Comparison of ENCODE assay signal across 11 cellular contexts in the genomic region with DNA sequence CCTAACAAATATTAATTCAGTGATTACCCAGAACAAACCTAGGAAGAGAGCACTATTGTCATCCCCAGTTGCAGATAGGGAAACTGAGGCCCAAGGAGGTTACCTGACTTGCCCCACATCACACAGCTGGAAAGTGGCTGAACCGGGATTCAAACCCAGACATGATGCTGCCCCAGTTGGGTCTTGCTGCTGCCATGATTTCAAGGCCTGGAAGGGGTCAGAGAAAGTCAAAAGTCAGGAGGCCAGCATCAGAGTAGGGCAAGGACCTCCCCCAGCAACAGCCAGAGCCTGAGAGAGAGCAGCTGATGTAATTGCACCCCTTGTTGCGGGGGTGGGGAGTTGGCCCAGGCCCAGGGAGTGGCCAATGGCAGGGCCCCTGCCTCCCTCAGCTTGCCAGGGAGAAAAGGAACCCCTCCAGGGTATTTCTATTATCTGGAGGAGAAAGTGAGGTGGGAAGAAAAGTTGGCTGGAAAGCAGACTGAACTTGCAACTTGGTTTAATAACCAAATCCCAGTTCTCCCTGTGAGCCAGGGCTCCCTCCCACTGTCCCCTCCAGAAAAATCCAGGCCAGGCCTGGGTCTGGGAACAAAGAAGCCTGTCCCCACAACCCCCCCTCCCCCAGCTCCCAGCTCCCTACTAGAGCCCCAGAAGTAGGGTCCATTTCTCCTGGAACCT.
A peak's percentile ranks its signal among the peaks of the same experiment; 100 is the strongest.
DNase-seq lines count a peak whose midpoint lies in the region; ATAC-seq and TF ChIP-seq lines count a peak whose summit lies in the region.
"Had no signal": no experiment of that assay in that cellular context is flagged by ENCODE, and none has a peak within 500 bp of the region (broad histone marks: within the 10 kb centered on the region; RNA-seq: fewer than 3 reads in every experiment).

No MANE protein-coding gene starts in this region.

- no peak overlapping the region for H3K4me3 ChIP-seq in liver (ENCODE audit: low read depth in 1 of 3, low read length in 3 of 3)
- H3K4me3 ChIP-seq: adrenal gland had no signal

- TF ChIP-seq RAD21 in liver (IDR thresholded peaks at IDR 0.05) = no peak

- no peak overlapping the region for H3K9ac ChIP-seq in liver (ENCODE audit: low read depth in 1 of 2, low read length in 2 of 2)

- TF ChIP-seq CTCF in liver (IDR thresholded peaks at IDR 0.05; ENCODE audit: low read depth, low read length, missing input control) = no peak

- H3K9me3 Mint-ChIP-seq in stimulated activated naive CD8-positive, alpha-beta T cell treated with anti-CD3 and anti-CD28 coated beads, Interleukin-15, amount 100 ng/mL, for 72 hours = no peaks in the 10 kb centered on the region
- H3K9me3 Mint-ChIP-seq: stimulated activated naive CD8-positive, alpha-beta T cell treated with anti-CD3 and anti-CD28 coated beads, Interleukin-15, Interleukin-2, amounts not matched to agents 100 ng/mL and 50 ng/mL, for 24 hours had no signal

- peak in 1 of 2 donors; percentile 23 for DNase-seq in stimulated activated naive CD8-positive, alpha-beta T cell treated with anti-CD3 and anti-CD28 coated beads, Interleukin-15, amount 100 ng/mL, for 72 hours
- no peak for DNase-seq in stimulated activated naive CD8-positive, alpha-beta T cell treated with anti-CD3 and anti-CD28 coated beads, Interleukin-15, Interleukin-2, amounts not matched to agents 100 U/mL and 50 U/mL, for 24 hours
- no peak for DNase-seq in activated effector memory CD4-positive, alpha-beta T cell treated with anti-CD3 and anti-CD28 coated beads, Interleukin-2, amount 50 U/mL, for 16 hours
- DNase-seq in occipital lobe (lab: John Stamatoyannopoulos, UW) = no peak
- DNase-seq: activated CD4-positive, CD25-positive, alpha-beta regulatory T cell treated with anti-CD3 and anti-CD28 coated beads, Interleukin-2, amount 50 U/mL, for 72 hours had no signal

- WGBS in liver = 81% methylated on average over 2 of the region's 2 CpGs

- no peaks in the 10 kb centered on the region for H3K27me3 ChIP-seq in liver (ENCODE audit: control insufficient read depth in 4 of 4, insufficient read depth in 4 of 4, low read length in 3 of 4)
- H3K27me3 ChIP-seq: adrenal gland had no signal

- no peaks in the 10 kb centered on the region for H3K9me3 ChIP-seq in liver (ENCODE audit: control insufficient read depth in 4 of 4, low read length in 3 of 4)
- H3K9me3 ChIP-seq: adrenal gland had no signal

- H3K36me3 ChIP-seq in liver (ENCODE audit: control insufficient read depth in 4 of 4, insufficient read depth in 3 of 4, low read depth in 1 of 4, low read length in 3 of 4) = no peaks in the 10 kb centered on the region
- H3K36me3 ChIP-seq: adrenal gland had no signal

- peak overlapping the region; percentile 61 for H3K27ac ChIP-seq in cingulate gyrus (ENCODE audit: low read depth, low read length)
- no peak overlapping the region for H3K27ac ChIP-seq in liver (ENCODE audit: low read depth in 1 of 2, low read length in 2 of 2)

- H3K27ac Mint-ChIP-seq in stimulated activated naive CD8-positive, alpha-beta T cell treated with anti-CD3 and anti-CD28 coated beads, Interleukin-15, amount 100 ng/mL, for 72 hours = no peak overlapping the region
- H3K27ac Mint-ChIP-seq: stimulated activated naive CD8-positive, alpha-beta T cell treated with anti-CD3 and anti-CD28 coated beads, Interleukin-15, Interleukin-2, amounts not matched to agents 100 ng/mL and 50 ng/mL, for 24 hours had no signal

- no peak overlapping the region for H3K4me3 Mint-ChIP-seq in stimulated activated naive CD8-positive, alpha-beta T cell treated with anti-CD3 and anti-CD28 coated beads, Interleukin-15, amount 100 ng/mL, for 72 hours
- H3K4me3 Mint-ChIP-seq: stimulated activated naive CD8-positive, alpha-beta T cell treated with anti-CD3 and anti-CD28 coated beads, Interleukin-15, Interleukin-2, amounts not matched to agents 100 ng/mL and 50 ng/mL, for 24 hours had no signal

- H3K4me1 Mint-ChIP-seq in stimulated activated naive CD8-positive, alpha-beta T cell treated with anti-CD3 and anti-CD28 coated beads, Interleukin-15, amount 100 ng/mL, for 72 hours = peaks cover 6% of the 10 kb centered on the region

- H3K27me3 Mint-ChIP-seq in stimulated activated naive CD8-positive, alpha-beta T cell treated with anti-CD3 and anti-CD28 coated beads, Interleukin-15, amount 100 ng/mL, for 72 hours = peaks cover 9% of the 10 kb centered on the region

- peak; percentile 56 for ATAC-seq in stimulated activated naive CD8-positive, alpha-beta T cell treated with anti-CD3 and anti-CD28 coated beads, Interleukin-15, amount 100 ng/mL, for 72 hours
- no peak for ATAC-seq in stimulated activated naive CD8-positive, alpha-beta T cell treated with anti-CD3 and anti-CD28 coated beads, Interleukin-15, Interleukin-2, amounts not matched to agents 100 U/mL and 50 U/mL, for 24 hours
- ATAC-seq in HG03159 (IDR thresholded peaks at IDR 0.05; ENCODE audit: unreplicated experiment) (no peak), GM21367 (IDR thresholded peaks at IDR 0.05; ENCODE audit: unreplicated experiment) (no peak)

- peaks cover 5 to 19% (median 12%) of the 10 kb centered on the region in 4 donors for H3K4me1 ChIP-seq in liver (ENCODE audit: control insufficient read depth in 4 of 4, insufficient read depth in 4 of 4, low read length in 3 of 4)

TF ChIP-seq in liver, 16 proteins besides CTCF, POLR2A, EP300 and RAD21:
- TF ChIP-seq HNF4A (conservative IDR thresholded peaks at IDR 0.05) (no peak), JUND (IDR thresholded peaks at IDR 0.05) (peak in 1 of 2 donors; percentile 6), YY1 (IDR thresholded peaks at IDR 0.05) (no peak), TAF1 (conservative IDR thresholded peaks at IDR 0.05) (no peak), GABPA (IDR thresholded peaks at IDR 0.05 in 1 of 2, conservative IDR thresholded peaks at IDR 0.05 in 1 of 2) (no peak), RXRA (IDR thresholded peaks at IDR 0.05) (no peak), NR2F2 (IDR thresholded peaks at IDR 0.05) (peak; percentile 28)
- TF ChIP-seq, protein P1, sequence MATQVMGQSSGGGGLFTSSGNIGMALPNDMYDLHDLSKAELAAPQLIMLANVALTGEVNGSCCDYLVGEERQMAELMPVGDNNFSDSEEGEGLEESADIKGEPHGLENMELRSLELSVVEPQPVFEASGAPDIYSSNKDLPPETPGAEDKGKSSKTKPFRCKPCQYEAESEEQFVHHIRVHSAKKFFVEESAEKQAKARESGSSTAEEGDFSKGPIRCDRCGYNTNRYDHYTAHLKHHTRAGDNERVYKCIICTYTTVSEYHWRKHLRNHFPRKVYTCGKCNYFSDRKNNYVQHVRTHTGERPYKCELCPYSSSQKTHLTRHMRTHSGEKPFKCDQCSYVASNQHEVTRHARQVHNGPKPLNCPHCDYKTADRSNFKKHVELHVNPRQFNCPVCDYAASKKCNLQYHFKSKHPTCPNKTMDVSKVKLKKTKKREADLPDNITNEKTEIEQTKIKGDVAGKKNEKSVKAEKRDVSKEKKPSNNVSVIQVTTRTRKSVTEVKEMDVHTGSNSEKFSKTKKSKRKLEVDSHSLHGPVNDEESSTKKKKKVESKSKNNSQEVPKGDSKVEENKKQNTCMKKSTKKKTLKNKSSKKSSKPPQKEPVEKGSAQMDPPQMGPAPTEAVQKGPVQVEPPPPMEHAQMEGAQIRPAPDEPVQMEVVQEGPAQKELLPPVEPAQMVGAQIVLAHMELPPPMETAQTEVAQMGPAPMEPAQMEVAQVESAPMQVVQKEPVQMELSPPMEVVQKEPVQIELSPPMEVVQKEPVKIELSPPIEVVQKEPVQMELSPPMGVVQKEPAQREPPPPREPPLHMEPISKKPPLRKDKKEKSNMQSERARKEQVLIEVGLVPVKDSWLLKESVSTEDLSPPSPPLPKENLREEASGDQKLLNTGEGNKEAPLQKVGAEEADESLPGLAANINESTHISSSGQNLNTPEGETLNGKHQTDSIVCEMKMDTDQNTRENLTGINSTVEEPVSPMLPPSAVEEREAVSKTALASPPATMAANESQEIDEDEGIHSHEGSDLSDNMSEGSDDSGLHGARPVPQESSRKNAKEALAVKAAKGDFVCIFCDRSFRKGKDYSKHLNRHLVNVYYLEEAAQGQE (IDR thresholded peaks at IDR 0.05) = no peak
